ENCODE assay signal across 8 cellular contexts in the genomic region with DNA sequence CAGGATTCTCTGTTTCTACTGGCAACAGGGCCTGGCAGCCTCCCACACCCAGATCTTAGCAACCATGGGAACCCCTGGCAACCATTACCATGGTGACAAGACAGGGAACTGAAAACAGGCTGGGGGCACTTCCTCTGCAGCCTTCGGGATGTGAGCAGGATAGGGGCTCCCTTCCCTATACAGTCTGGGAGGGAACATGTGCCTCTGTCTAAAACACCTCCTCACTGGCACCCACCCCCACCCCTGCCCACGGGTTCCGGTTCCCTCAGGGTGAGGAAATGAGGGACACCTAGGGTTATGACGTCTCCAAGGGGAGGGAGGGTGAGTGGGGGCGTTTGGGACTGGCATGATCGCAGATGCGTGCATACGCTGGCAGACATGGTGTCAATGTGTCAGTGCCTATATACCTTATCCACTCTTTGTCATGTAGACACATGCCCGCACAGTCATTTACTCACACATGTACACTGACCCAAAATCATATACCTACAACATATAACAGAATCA. TPM values are rescaled to one million over a fixed set of nuclear protein-coding genes. Genes with fewer than 3 reads are reported as not detected.
DNase-seq lines count a peak whose midpoint lies in the region; ATAC-seq and TF ChIP-seq lines count a peak whose summit lies in the region.

No MANE protein-coding gene starts in this region.

- ATAC-seq in GM18520 (IDR thresholded peaks at IDR 0.05; ENCODE audit: unreplicated experiment) = no peak
- ATAC-seq in GM19455 (IDR thresholded peaks at IDR 0.05; ENCODE audit: unreplicated experiment) = no peak

- WGBS in adrenal gland, 4 donors = 47 to 61% (median 48%) methylated on average over 3 to 9 of the region's 9 CpGs

- no peaks in the 10 kb centered on the region for H3K9me3 Mint-ChIP-seq in nephron progenitor cell

- H3K9me2 ChIP-seq in MM.1S (replicated peaks; ENCODE audit: insufficient read depth, low read length) = no peaks in the 10 kb centered on the region

- peak overlapping the region; percentile 40 for H3K27ac Mint-ChIP-seq in nephron progenitor cell

- peak overlapping the region; percentile 5 for H3K4me3 Mint-ChIP-seq in nephron progenitor cell

- H2AFZ ChIP-seq in MM.1S (ENCODE audit: low read length) = no peak overlapping the region

- H3K4me2 ChIP-seq in MM.1S (ENCODE audit: low read depth, low read length) = no peak overlapping the region

- H3F3A ChIP-seq in MM.1S (ENCODE audit: insufficient read depth, low read length) = peaks cover 4% of the 10 kb centered on the region; the same call in 1 of the 2 replicates

- H3K36me3 ChIP-seq in adrenal gland (replicated peaks in 1 of 2) (no peaks in the 10 kb centered on the region), MM.1S (replicated peaks; ENCODE audit: insufficient read depth, low read length) (no peaks in the 10 kb centered on the region)

- peaks cover 6% of the 10 kb centered on the region for H3K27me3 Mint-ChIP-seq in nephron progenitor cell (ENCODE audit: low read depth, poor library complexity)

- no peaks in the 10 kb centered on the region for H3K79me2 ChIP-seq in MM.1S (ENCODE audit: low read length)

- TF ChIP-seq POLR2A in adrenal gland (IDR thresholded peaks at IDR 0.05) = no peak

- no peaks in the 10 kb centered on the region for H3K9me3 ChIP-seq in adrenal gland (replicated peaks in 1 of 3)
- H3K9me3 ChIP-seq in MM.1S (replicated peaks; ENCODE audit: insufficient read depth, low read length) = no peaks in the 10 kb centered on the region

- no peaks in the 10 kb centered on the region for H4K20me1 ChIP-seq in MM.1S (ENCODE audit: insufficient read depth, low read length)

- peak overlapping the region in 1 of 5 donors; percentile 47 for H3K27ac ChIP-seq in adrenal gland
- H3K27ac ChIP-seq in MM.1S (ENCODE audit: low read length) = no peak overlapping the region

- DNase-seq in HT1080 (ENCODE audit: low read depth) = peak; percentile 34
- peak; percentile 29 for DNase-seq in RPMI7951 (ENCODE audit: low read depth)
- peak in 4 of 7 donors; percentile 22 to 86 (median 38) for DNase-seq in adrenal gland
- peak; percentile 57 for DNase-seq in nephron progenitor cell
- no peak for DNase-seq in T1000 (lab: John Stamatoyannopoulos, UW)
- no peak for DNase-seq in MM.1S

- intact Hi-C loops in adrenal gland (cut with DNase I) = loop anchor here in 1 of 2 donors (5.0 to 10.0 kb wide), 2 partner anchors 84 to 108 kb away; a partner anchor contains a TSS

- TF ChIP-seq CTCF in adrenal gland (IDR thresholded peaks at IDR 0.05) (no peak), nephron progenitor cell (IDR thresholded peaks at IDR 0.05) (no peak), MM.1S (IDR thresholded peaks at IDR 0.05; ENCODE audit: low read length) (no peak)

- H3K9ac ChIP-seq in MM.1S (ENCODE audit: low read length) = no peak overlapping the region

- H3K27me3 ChIP-seq in adrenal gland (no peaks in the 10 kb centered on the region), MM.1S (replicated peaks; ENCODE audit: insufficient read depth, low read length) (0 out of 2 replicates have a peak, but pooled peaks cover 4% of the 10 kb centered on the region)

- H3K4me1 ChIP-seq in adrenal gland (replicated peaks in 1 of 2) (peaks cover 5 to 13% of the 10 kb centered on the region in 2 donors), MM.1S (ENCODE audit: low read length) (peaks cover 5% of the 10 kb centered on the region; the same call in 1 of the 2 replicates)

- H3K4me3 ChIP-seq in adrenal gland = no peak overlapping the region
- no peak overlapping the region for H3K4me3 ChIP-seq in MM.1S (ENCODE audit: low read length)

- H3K36me3 Mint-ChIP-seq in nephron progenitor cell (ENCODE audit: low read depth) = no peaks in the 10 kb centered on the region

- peaks cover 54% of the 10 kb centered on the region for H3K4me1 Mint-ChIP-seq in nephron progenitor cell

RNA-seq across cellular contexts. Expression of a gene that starts 3.0 kb away (rescaled TPM):
- 7.1 and 9.5 TPM in 2 replicates for total RNA-seq in HT1080 (2014; rRNA removed; shearing (Covaris generic))
- polyA plus RNA-seq in HT1080 (2015; cell fraction: cytosol; rRNA removed) = 7.1 and 8.5 TPM in 2 replicates
- 4.6 and 6.7 TPM in 2 replicates for polyA plus RNA-seq in HT1080 (2015; cell fraction: nucleus; rRNA removed)
- total RNA-seq in RPMI7951 (2014; rRNA removed; shearing (Covaris generic)) = 14.8 and 19.7 TPM in 2 replicates
- total RNA-seq in adrenal gland = 10 to 100 TPM in 7 of 8 donors, 1 to 10 TPM in 1; 9.0 to 22.4 (median 14.1) TPM
- 10 to 100 TPM; 13.4 to 19.8 (median 16.6) TPM for polyA plus RNA-seq in adrenal gland

RNA-seq across cellular contexts. Expression of a gene that starts 28.5 kb away (rescaled TPM):
- not detected in 2 replicates for total RNA-seq in HT1080 (2014; rRNA removed; shearing (Covaris generic))
- not detected in 2 replicates for polyA plus RNA-seq in HT1080 (2015; cell fraction: cytosol; rRNA removed)
- not detected in 2 replicates for polyA plus RNA-seq in HT1080 (2015; cell fraction: nucleus; rRNA removed)
- not detected in 2 replicates for total RNA-seq in RPMI7951 (2014; rRNA removed; shearing (Covaris generic))
- 1 to 10 TPM in 1 of 8 donors, under 1 TPM in 6, not detected in 1; 0.09 to 1.7 (median 0.18) TPM for total RNA-seq in adrenal gland
- under 1 TPM; 0.13 to 0.16 (median 0.16) TPM for polyA plus RNA-seq in adrenal gland

Comparison
In these comparisons a context has a peak if more than half of its experiments do, and no peak if none do; other contexts are left out.
1. DNase-seq: peak in HT1080 (single experiment), RPMI7951 (single experiment), adrenal gland (4 of 7) and nephron progenitor cell (single experiment); none in T1000 (single experiment) and MM.1S (single experiment).